ENCODE assay signal across 1 cellular context in the genomic region with DNA sequence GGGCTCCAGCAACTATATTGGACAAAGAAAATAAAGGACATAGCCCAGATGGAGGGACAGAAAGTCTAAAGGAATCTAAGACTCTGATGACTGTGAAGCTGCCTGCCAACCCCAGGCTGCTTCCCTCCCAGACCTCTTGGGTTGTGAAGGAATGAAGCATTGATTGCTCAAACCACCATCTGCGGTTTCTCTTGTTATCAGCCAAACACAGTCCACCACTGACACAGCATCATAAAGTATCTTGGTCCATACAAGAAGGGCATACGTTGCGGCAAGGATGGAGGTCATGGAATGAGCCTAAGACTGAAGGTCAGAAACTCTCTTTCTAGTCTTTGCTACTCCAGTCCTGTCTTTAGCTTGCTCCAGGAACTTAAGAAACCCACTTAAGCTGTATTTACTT.
TF ChIP-seq lines count a peak whose summit lies in the region.

No MANE protein-coding gene starts in this region.

TF ChIP-seq in K562, 482 proteins besides CTCF, POLR2A, EP300 and RAD21 (continued from another document):
- TF ChIP-seq, protein P1, sequence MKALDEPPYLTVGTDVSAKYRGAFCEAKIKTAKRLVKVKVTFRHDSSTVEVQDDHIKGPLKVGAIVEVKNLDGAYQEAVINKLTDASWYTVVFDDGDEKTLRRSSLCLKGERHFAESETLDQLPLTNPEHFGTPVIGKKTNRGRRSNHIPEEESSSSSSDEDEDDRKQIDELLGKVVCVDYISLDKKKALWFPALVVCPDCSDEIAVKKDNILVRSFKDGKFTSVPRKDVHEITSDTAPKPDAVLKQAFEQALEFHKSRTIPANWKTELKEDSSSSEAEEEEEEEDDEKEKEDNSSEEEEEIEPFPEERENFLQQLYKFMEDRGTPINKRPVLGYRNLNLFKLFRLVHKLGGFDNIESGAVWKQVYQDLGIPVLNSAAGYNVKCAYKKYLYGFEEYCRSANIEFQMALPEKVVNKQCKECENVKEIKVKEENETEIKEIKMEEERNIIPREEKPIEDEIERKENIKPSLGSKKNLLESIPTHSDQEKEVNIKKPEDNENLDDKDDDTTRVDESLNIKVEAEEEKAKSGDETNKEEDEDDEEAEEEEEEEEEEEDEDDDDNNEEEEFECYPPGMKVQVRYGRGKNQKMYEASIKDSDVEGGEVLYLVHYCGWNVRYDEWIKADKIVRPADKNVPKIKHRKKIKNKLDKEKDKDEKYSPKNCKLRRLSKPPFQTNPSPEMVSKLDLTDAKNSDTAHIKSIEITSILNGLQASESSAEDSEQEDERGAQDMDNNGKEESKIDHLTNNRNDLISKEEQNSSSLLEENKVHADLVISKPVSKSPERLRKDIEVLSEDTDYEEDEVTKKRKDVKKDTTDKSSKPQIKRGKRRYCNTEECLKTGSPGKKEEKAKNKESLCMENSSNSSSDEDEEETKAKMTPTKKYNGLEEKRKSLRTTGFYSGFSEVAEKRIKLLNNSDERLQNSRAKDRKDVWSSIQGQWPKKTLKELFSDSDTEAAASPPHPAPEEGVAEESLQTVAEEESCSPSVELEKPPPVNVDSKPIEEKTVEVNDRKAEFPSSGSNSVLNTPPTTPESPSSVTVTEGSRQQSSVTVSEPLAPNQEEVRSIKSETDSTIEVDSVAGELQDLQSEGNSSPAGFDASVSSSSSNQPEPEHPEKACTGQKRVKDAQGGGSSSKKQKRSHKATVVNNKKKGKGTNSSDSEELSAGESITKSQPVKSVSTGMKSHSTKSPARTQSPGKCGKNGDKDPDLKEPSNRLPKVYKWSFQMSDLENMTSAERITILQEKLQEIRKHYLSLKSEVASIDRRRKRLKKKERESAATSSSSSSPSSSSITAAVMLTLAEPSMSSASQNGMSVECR (CRISPR knock-in tag; IDR thresholded peaks at IDR 0.05) = no peak
- TF ChIP-seq ILF3 (IDR thresholded peaks at IDR 0.05; ENCODE audit: borderline replicate concordance) (no peak), SOX6 (IDR thresholded peaks at IDR 0.05) (peak; percentile 74), RUNX1 (IDR thresholded peaks at IDR 0.05; ENCODE audit: low read depth) (peak; percentile 85; the same call in 1 of the 2 replicates), ZNF239 (CRISPR knock-in tag; IDR thresholded peaks at IDR 0.05) (no peak), PTRF (tag; IDR thresholded peaks at IDR 0.05) (no peak), SMARCB1 (IDR thresholded peaks at IDR 0.05; ENCODE audit: insufficient read length, low read depth) (no peak), KDM1A (IDR thresholded peaks at IDR 0.05) (peak; percentile 92 to 95), ZFP1 (CRISPR knock-in tag; IDR thresholded peaks at IDR 0.05) (no peak), SREBF2 (CRISPR knock-in tag; IDR thresholded peaks at IDR 0.05) (no peak), TCF3 (CRISPR knock-in tag; IDR thresholded peaks at IDR 0.05) (peak; percentile 91), ESRRA (IDR thresholded peaks at IDR 0.05; ENCODE audit: borderline replicate concordance, low read depth) (peak; percentile 99), ZNF282 (CRISPR knock-in tag; IDR thresholded peaks at IDR 0.05) (no peak), CAMTA2 (CRISPR knock-in tag; conservative IDR thresholded peaks at IDR 0.05) (no peak), C11orf30 (IDR thresholded peaks at IDR 0.05; ENCODE audit: low read depth) (peak; percentile 14; the same call in 1 of the 2 replicates), ZNF197 (CRISPR knock-in tag; IDR thresholded peaks at IDR 0.05; ENCODE audit: low read depth) (0 out of 2 replicates have a peak, but pooled peaks have one; percentile 49), CBFA2T2 (conservative IDR thresholded peaks at IDR 0.05) (peak; percentile 85), HDAC1 (IDR thresholded peaks at IDR 0.05) (peak in 1 of 2 experiments; percentile 80; a peak in 2 of 4 replicates), XRCC4 (IDR thresholded peaks at IDR 0.05; ENCODE audit: extremely low read depth, insufficient read depth, insufficient read length) (no peak), ZNF24 (IDR thresholded peaks at IDR 0.05) (peak; percentile 90), FOXM1 (IDR thresholded peaks at IDR 0.05; ENCODE audit: low read depth) (peak; percentile 68; the same call in 1 of the 2 replicates), FOXM1 (CRISPR knock-in tag; IDR thresholded peaks at IDR 0.05; ENCODE audit: low read depth) (no peak), PPARD (CRISPR knock-in tag; IDR thresholded peaks at IDR 0.05) (no peak), ZNF551 (CRISPR knock-in tag; IDR thresholded peaks at IDR 0.05) (no peak), GTF2A2 (tag; IDR thresholded peaks at IDR 0.05) (no peak), ZNF79 (CRISPR knock-in tag; IDR thresholded peaks at IDR 0.05; ENCODE audit: low read depth) (no peak), NBN (IDR thresholded peaks at IDR 0.05; ENCODE audit: low read depth) (peak; percentile 57; the same call in 1 of the 2 replicates), ZNF444 (CRISPR knock-in tag; IDR thresholded peaks at IDR 0.05) (no peak), FOXJ2 (tag; IDR thresholded peaks at IDR 0.05) (no peak), GATAD2A (IDR thresholded peaks at IDR 0.05) (no peak), NCOR1 (IDR thresholded peaks at IDR 0.05) (peak; percentile 79)
- TF ChIP-seq, protein P2, sequence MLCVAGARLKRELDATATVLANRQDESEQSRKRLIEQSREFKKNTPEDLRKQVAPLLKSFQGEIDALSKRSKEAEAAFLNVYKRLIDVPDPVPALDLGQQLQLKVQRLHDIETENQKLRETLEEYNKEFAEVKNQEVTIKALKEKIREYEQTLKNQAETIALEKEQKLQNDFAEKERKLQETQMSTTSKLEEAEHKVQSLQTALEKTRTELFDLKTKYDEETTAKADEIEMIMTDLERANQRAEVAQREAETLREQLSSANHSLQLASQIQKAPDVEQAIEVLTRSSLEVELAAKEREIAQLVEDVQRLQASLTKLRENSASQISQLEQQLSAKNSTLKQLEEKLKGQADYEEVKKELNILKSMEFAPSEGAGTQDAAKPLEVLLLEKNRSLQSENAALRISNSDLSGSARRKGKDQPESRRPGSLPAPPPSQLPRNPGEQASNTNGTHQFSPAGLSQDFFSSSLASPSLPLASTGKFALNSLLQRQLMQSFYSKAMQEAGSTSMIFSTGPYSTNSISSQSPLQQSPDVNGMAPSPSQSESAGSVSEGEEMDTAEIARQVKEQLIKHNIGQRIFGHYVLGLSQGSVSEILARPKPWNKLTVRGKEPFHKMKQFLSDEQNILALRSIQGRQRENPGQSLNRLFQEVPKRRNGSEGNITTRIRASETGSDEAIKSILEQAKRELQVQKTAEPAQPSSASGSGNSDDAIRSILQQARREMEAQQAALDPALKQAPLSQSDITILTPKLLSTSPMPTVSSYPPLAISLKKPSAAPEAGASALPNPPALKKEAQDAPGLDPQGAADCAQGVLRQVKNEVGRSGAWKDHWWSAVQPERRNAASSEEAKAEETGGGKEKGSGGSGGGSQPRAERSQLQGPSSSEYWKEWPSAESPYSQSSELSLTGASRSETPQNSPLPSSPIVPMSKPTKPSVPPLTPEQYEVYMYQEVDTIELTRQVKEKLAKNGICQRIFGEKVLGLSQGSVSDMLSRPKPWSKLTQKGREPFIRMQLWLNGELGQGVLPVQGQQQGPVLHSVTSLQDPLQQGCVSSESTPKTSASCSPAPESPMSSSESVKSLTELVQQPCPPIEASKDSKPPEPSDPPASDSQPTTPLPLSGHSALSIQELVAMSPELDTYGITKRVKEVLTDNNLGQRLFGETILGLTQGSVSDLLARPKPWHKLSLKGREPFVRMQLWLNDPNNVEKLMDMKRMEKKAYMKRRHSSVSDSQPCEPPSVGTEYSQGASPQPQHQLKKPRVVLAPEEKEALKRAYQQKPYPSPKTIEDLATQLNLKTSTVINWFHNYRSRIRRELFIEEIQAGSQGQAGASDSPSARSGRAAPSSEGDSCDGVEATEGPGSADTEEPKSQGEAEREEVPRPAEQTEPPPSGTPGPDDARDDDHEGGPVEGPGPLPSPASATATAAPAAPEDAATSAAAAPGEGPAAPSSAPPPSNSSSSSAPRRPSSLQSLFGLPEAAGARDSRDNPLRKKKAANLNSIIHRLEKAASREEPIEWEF (CRISPR knock-in tag; IDR thresholded peaks at IDR 0.05) = no peak
- TF ChIP-seq, protein P3, sequence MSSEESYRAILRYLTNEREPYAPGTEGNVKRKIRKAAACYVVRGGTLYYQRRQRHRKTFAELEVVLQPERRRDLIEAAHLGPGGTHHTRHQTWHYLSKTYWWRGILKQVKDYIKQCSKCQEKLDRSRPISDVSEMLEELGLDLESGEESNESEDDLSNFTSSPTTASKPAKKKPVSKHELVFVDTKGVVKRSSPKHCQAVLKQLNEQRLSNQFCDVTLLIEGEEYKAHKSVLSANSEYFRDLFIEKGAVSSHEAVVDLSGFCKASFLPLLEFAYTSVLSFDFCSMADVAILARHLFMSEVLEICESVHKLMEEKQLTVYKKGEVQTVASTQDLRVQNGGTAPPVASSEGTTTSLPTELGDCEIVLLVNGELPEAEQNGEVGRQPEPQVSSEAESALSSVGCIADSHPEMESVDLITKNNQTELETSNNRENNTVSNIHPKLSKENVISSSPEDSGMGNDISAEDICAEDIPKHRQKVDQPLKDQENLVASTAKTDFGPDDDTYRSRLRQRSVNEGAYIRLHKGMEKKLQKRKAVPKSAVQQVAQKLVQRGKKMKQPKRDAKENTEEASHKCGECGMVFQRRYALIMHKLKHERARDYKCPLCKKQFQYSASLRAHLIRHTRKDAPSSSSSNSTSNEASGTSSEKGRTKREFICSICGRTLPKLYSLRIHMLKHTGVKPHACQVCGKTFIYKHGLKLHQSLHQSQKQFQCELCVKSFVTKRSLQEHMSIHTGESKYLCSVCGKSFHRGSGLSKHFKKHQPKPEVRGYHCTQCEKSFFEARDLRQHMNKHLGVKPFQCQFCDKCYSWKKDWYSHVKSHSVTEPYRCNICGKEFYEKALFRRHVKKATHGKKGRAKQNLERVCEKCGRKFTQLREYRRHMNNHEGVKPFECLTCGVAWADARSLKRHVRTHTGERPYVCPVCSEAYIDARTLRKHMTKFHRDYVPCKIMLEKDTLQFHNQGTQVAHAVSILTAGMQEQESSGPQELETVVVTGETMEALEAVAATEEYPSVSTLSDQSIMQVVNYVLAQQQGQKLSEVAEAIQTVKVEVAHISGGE (CRISPR knock-in tag; IDR thresholded peaks at IDR 0.05) = no peak
- TF ChIP-seq, protein P4, sequence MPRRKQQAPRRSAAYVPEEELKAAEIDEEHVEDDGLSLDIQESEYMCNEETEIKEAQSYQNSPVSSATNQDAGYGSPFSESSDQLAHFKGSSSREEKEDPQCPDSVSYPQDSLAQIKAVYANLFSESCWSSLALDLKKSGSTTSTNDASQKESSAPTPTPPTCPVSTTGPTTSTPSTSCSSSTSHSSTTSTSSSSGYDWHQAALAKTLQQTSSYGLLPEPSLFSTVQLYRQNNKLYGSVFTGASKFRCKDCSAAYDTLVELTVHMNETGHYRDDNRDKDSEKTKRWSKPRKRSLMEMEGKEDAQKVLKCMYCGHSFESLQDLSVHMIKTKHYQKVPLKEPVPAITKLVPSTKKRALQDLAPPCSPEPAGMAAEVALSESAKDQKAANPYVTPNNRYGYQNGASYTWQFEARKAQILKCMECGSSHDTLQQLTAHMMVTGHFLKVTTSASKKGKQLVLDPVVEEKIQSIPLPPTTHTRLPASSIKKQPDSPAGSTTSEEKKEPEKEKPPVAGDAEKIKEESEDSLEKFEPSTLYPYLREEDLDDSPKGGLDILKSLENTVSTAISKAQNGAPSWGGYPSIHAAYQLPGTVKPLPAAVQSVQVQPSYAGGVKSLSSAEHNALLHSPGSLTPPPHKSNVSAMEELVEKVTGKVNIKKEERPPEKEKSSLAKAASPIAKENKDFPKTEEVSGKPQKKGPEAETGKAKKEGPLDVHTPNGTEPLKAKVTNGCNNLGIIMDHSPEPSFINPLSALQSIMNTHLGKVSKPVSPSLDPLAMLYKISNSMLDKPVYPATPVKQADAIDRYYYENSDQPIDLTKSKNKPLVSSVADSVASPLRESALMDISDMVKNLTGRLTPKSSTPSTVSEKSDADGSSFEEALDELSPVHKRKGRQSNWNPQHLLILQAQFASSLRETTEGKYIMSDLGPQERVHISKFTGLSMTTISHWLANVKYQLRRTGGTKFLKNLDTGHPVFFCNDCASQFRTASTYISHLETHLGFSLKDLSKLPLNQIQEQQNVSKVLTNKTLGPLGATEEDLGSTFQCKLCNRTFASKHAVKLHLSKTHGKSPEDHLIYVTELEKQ (CRISPR knock-in tag; IDR thresholded peaks at IDR 0.05) = no peak
- TF ChIP-seq, protein P5, sequence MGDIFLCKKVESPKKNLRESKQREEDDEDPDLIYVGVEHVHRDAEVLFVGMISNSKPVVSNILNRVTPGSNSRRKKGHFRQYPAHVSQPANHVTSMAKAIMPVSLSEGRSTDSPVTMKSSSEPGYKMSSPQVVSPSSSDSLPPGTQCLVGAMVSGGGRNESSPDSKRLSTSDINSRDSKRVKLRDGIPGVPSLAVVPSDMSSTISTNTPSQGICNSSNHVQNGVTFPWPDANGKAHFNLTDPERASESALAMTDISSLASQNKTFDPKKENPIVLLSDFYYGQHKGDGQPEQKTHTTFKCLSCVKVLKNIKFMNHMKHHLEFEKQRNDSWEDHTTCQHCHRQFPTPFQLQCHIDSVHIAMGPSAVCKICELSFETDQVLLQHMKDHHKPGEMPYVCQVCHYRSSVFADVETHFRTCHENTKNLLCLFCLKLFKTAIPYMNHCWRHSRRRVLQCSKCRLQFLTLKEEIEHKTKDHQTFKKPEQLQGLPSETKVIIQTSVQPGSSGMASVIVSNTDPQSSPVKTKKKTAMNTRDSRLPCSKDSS (IDR thresholded peaks at IDR 0.05; ENCODE audit: low read depth, partially characterized antibody) = no peak
- TF ChIP-seq, protein P6, sequence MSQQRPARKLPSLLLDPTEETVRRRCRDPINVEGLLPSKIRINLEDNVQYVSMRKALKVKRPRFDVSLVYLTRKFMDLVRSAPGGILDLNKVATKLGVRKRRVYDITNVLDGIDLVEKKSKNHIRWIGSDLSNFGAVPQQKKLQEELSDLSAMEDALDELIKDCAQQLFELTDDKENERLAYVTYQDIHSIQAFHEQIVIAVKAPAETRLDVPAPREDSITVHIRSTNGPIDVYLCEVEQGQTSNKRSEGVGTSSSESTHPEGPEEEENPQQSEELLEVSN (IDR thresholded peaks at IDR 0.05; ENCODE audit: borderline replicate concordance in 1 of 2, extremely low read depth in 1 of 2, insufficient read depth in 1 of 2, insufficient read length in 1 of 2, low read depth in 1 of 2, low read length in 1 of 2, poor library complexity in 1 of 2, severe bottlenecking in 1 of 2) = no peak
- TF ChIP-seq, protein P7, sequence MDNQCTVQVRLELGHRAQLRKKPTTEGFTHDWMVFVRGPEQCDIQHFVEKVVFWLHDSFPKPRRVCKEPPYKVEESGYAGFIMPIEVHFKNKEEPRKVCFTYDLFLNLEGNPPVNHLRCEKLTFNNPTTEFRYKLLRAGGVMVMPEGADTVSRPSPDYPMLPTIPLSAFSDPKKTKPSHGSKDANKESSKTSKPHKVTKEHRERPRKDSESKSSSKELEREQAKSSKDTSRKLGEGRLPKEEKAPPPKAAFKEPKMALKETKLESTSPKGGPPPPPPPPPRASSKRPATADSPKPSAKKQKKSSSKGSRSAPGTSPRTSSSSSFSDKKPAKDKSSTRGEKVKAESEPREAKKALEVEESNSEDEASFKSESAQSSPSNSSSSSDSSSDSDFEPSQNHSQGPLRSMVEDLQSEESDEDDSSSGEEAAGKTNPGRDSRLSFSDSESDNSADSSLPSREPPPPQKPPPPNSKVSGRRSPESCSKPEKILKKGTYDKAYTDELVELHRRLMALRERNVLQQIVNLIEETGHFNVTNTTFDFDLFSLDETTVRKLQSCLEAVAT (IDR thresholded peaks at IDR 0.05) = peak in 1 of 2 experiments; percentile 93; a peak in 2 of 4 replicates
